ENCODE assay signal across 1 cellular context in the genomic region with DNA sequence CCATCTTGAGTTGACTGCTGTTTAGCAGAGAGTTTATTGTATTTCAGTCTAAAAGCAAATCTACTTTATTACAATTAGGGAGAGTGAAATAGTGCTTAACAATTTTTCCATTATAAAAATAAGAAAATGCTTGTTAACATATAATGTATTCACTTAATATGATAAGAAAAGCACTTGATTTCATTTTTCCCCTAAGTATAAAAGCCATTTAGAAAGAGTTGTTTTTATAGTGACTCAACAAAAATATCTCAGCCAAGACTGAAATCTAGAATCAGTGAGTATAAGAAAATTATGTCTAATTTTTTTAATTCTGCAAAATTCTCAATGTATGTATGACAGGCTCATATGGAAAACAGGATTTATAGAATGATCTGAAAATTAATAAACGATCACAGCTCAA.
TF ChIP-seq lines count a peak whose summit lies in the region.

No MANE protein-coding gene starts in this region.

TF ChIP-seq in SK-N-SH, 30 proteins besides CTCF, POLR2A, EP300 and RAD21 (continued from another document):
- TF ChIP-seq USF2 (IDR thresholded peaks at IDR 0.05; ENCODE audit: borderline replicate concordance, low read depth, low read length) = no peak
